In the genomic region with DNA sequence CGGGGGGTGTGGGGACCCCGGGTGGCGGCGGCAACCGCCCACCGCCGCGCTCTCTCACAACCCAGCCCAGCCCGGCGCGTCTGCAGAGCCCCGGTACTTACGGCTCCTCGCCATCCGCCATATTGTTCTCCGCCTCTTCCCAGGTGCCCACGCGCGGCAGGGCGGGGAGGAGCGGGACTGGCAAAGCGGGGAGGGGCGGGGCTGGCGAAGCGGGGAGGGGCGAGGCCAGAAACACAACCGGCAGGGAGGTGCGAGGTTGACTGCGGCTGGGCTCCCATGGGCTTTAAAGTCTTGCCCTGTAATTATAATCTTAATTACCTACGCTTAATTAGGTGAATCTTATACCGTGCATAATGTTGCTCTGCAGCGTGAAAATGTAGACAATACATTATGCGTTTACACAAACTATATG, we compare ENCODE assay signal across 8 cellular contexts. TPM values are rescaled to one million over a fixed set of nuclear protein-coding genes. Genes with fewer than 3 reads are reported as not detected.
DNase-seq lines count a peak whose midpoint lies in the region; ATAC-seq and TF ChIP-seq lines count a peak whose summit lies in the region.

TSS of gene UBA3 (minus strand) at position 133 of the 412 bp plus-strand sequence. CDS start at position 121, 12 bp downstream.

- H3K9me3 ChIP-seq in adipocyte (ENCODE audit: control insufficient read depth, low read length) (no peaks in the 10 kb centered on the region), heart left ventricle (no peaks in the 10 kb centered on the region), transverse colon (no peaks in the 10 kb centered on the region)

- peak within 1 kb of the TSS in 11 of 12 donors; percentile 81 to 99 (median 89) for H3K27ac ChIP-seq in heart left ventricle
- H3K27ac ChIP-seq in transverse colon = peak within 1 kb of the TSS; percentile 84 to 95 (median 91)

- CTCF ChIA-PET in GM10248 (lab: Yijun Ruan, JAX) = interaction anchor here (1.9 kb wide), 1 partner anchor 10 kb away, joined by 6 read pairs; no protein-coding TSS in a partner anchor
- CTCF ChIA-PET in T-cell (lab: Charles Lee) = interaction anchor here in 1 of 2 donors (0.6 to 1.5 kb wide), 2 partner anchors 14 kb away, joined by 4 read pairs; no protein-coding TSS in a partner anchor

- H3K4me3 ChIP-seq in adipocyte (ENCODE audit: low read length) (peak within 1 kb of the TSS; percentile 90), heart left ventricle (peak within 1 kb of the TSS; percentile 66 to 93 (median 84)), transverse colon (peak within 1 kb of the TSS; percentile 76 to 98 (median 88))

- DNase-seq in GM10248 (ENCODE audit: extremely low spot score) (peak; percentile 90), NCI-H1105 treated with DMSO at 0.1 percent for 48 hours (lab: John Stamatoyannopoulos, UW) (peak; percentile 73), T-cell (peak; percentile 81 to 95 (median 92)), adipocyte (ENCODE audit: low read depth) (peak; percentile 96), heart left ventricle (peak; percentile 93 to 96 (median 93)), pons (ENCODE audit: low spot score) (peak; percentile 89), transverse colon (peak; percentile 95)

- 0 to 1% (median 0%) methylated on average over 19 to 33 of the region's 33 CpGs for WGBS in heart left ventricle, 4 donors
- WGBS in transverse colon (ENCODE audit: low coverage in 1 of 2), 2 donors = 0% methylated on average over 1 to 14 of the region's 33 CpGs

- peak within 1 kb of the TSS; percentile 90 for H3K9ac ChIP-seq in adipocyte (ENCODE audit: low read length)

- H3K36me3 ChIP-seq in adipocyte (ENCODE audit: control insufficient read depth, insufficient read depth, low read length, severe bottlenecking) = no peaks in the 10 kb centered on the region
- peaks cover 0 to 18% (median 12%) of the 10 kb centered on the region in 9 donors for H3K36me3 ChIP-seq in heart left ventricle
- no peaks in the 10 kb centered on the region for H3K36me3 ChIP-seq in transverse colon

- ATAC-seq in HG02610 (IDR thresholded peaks at IDR 0.05; ENCODE audit: unreplicated experiment) = peak; percentile 42
- peak; percentile 74 to 84 (median 79) for ATAC-seq in T-cell (replicated peaks in 1 of 4)
- ATAC-seq in heart left ventricle = peak; percentile 65 to 91 (median 84)

- intact Hi-C loops in heart left ventricle (cut with DNase I) (loop anchor here in 1 of 10 donors (5.0 kb wide), 2 partner anchors 42 to 68 kb away; partner anchors contain the start of genes EOGT and LMOD3), transverse colon (cut with DNase I; ENCODE audit: low total_unique reads) (no loop called here)

- H3K4me1 Mint-ChIP-seq in T-cell = peaks cover 70 to 73% (median 71%) of the 10 kb centered on the region in 3 donors

- POLR2A ChIA-PET in GM10248 (lab: Yijun Ruan, JAX) (no interaction called here), T-cell (lab: Charles Lee) (interaction anchor here in 1 of 2 donors (1.9 kb wide), 1 partner anchor 12 kb away, joined by 12 read pairs; no protein-coding TSS in a partner anchor)

- peak within 1 kb of the TSS; percentile 98 to 99 for H3K27ac Mint-ChIP-seq in T-cell

- no peaks in the 10 kb centered on the region for H3K9me3 Mint-ChIP-seq in T-cell

- in situ Hi-C loops in transverse colon (cut with MboI; ENCODE audit: low pct_ligation_motif_present in 1 of 4, low pct_unique_long_range_greater_than_20kb in 1 of 4, low sequenced_read_pairs in 3 of 4) = no loop called here

- peaks cover 3% of the 10 kb centered on the region for H3K36me3 Mint-ChIP-seq in T-cell

- TF ChIP-seq POLR2A in heart left ventricle (IDR thresholded peaks at IDR 0.05) (peak in 1 of 2 donors; percentile 41), transverse colon (IDR thresholded peaks at IDR 0.05) (peak; percentile 58)

- no peak for TF ChIP-seq CTCF in GM10248 (IDR thresholded peaks at IDR 0.05; ENCODE audit: control extremely low read depth, extremely low read depth, low read depth, missing control alignments)
- TF ChIP-seq CTCF in heart left ventricle (IDR thresholded peaks at IDR 0.05) = no peak
- no peak for TF ChIP-seq CTCF in transverse colon (IDR thresholded peaks at IDR 0.05)

- TF ChIP-seq EP300 in transverse colon (IDR thresholded peaks at IDR 0.05; ENCODE audit: low read depth) = no peak

- H3K4me3 Mint-ChIP-seq in T-cell = peak within 1 kb of the TSS; percentile 83 to 90 (median 84)

- no peaks in the 10 kb centered on the region for H3K27me3 ChIP-seq in adipocyte (replicated peaks; ENCODE audit: control insufficient read depth, insufficient read depth, low read length)
- H3K27me3 ChIP-seq in heart left ventricle = no peaks in the 10 kb centered on the region
- no peaks in the 10 kb centered on the region for H3K27me3 ChIP-seq in transverse colon

- H3K27me3 Mint-ChIP-seq in T-cell = no peaks in the 10 kb centered on the region

- peaks cover 57% of the 10 kb centered on the region for H3K4me1 ChIP-seq in adipocyte (ENCODE audit: control insufficient read depth, insufficient read depth, low read length)
- H3K4me1 ChIP-seq in heart left ventricle = peaks cover 9 to 71% (median 51%) of the 10 kb centered on the region in 12 donors
- peaks cover 16 to 71% (median 42%) of the 10 kb centered on the region in 4 donors for H3K4me1 ChIP-seq in transverse colon

RNA-seq across cellular contexts. Expression of gene UBA3, which starts in this region (rescaled TPM):
- total RNA-seq in T-cell (10 to 100 TPM; 62.7 to 83.1 (median 73.2) TPM), heart left ventricle (100 to 1,000 TPM in 2 of 9 donors, 10 to 100 TPM in 7; 70.9 to 117 (median 79.4) TPM), transverse colon (10 to 100 TPM; 30.6 to 86.0 (median 47.2) TPM)
- 10 to 100 TPM; 45.1 to 57.7 TPM for polyA plus RNA-seq in heart left ventricle

Comparison
In these comparisons a context has a peak if more than half of its experiments do, and no peak if none do; other contexts are left out.
1. Peak in every context shown above with its lines: DNase-seq, ATAC-seq, H3K4me3 ChIP-seq and H3K27ac ChIP-seq.